In genomic region chr15:35545316-35545824, GRCh38 we compare ENCODE assay signal across 9 cellular contexts. TPM values are rescaled to one million over a fixed set of nuclear protein-coding genes. Genes with fewer than 3 reads are reported as not detected.
A peak's percentile ranks its signal among the peaks of the same experiment; 100 is the strongest.
DNase-seq lines count a peak whose midpoint lies in the region; ATAC-seq, FAIRE-seq and TF ChIP-seq lines count a peak whose summit lies in the region.
"Had no signal": no experiment of that assay in that cellular context is flagged by ENCODE, and none has a peak within 500 bp of the region (broad histone marks: within the 10 kb centered on the region; RNA-seq: fewer than 3 reads in every experiment).

No MANE protein-coding gene starts in this region.

- WGBS in HUES64, result 63% methylated on average over 14 of the region's 15 CpGs

- no peaks in the 10 kb centered on the region for H3K9me1 ChIP-seq in endothelial cell of umbilical vein (replicated peaks; ENCODE audit: control insufficient read depth, extremely low read depth, insufficient read depth, low read length)

- ATAC-seq in GM21528 (IDR thresholded peaks at IDR 0.05; ENCODE audit: low FRiP score, unreplicated experiment) (peak; percentile 24), mucosa of descending colon (peak; percentile 56)

- FAIRE-seq in endothelial cell of umbilical vein (lab: Jason Lieb, UNC), result peak; percentile 18
- FAIRE-seq: frontal cortex had no signal

- H3K9ac ChIP-seq in HUES64 (ENCODE audit: low read depth, low read length) (peak overlapping the region; percentile 98), endothelial cell of umbilical vein (replicated peaks; ENCODE audit: extremely low read depth, insufficient read depth, low read length) (peak overlapping the region; percentile 99)

- CTCF ChIA-PET in endothelial cell of umbilical vein (lab: Charles Lee), result interaction anchor here (1.1 to 1.6 kb wide), 3 partner anchors 21 to 256 kb away, joined by 4 to 7 read pairs (median 7); no protein-coding TSS in a partner anchor

- H3K27me3 ChIP-seq in HUES64 (ENCODE audit: insufficient read depth, low read length), result no peaks in the 10 kb centered on the region
- H3K27me3 ChIP-seq in endothelial cell of umbilical vein (ENCODE audit: control insufficient read depth in 2 of 2, insufficient read depth in 2 of 2, low read length in 2 of 2), result no peaks in the 10 kb centered on the region

- peak overlapping the region; percentile 81 for H3K4me3 ChIP-seq in HUES64 (ENCODE audit: low read length)
- peak overlapping the region; percentile 13 to 60 (median 40) for H3K4me3 ChIP-seq in endothelial cell of umbilical vein (replicated peaks in 1 of 3; ENCODE audit: insufficient read depth in 1 of 3, low read depth in 1 of 3, low read length in 3 of 3)
- H3K4me3 ChIP-seq in mucosa of descending colon, result peak overlapping the region; percentile 64

- H2AFZ ChIP-seq in endothelial cell of umbilical vein (ENCODE audit: low read depth, low read length), result peak overlapping the region; percentile 94

- POLR2A ChIA-PET in endothelial cell of umbilical vein (lab: Charles Lee), result interaction anchor here (0.9 kb wide), 1 partner anchor 152 kb away, joined by 4 read pairs; no protein-coding TSS in a partner anchor

- H4K20me1 ChIP-seq in endothelial cell of umbilical vein (replicated peaks; ENCODE audit: control insufficient read depth, extremely low read depth, insufficient read depth, low read length), result no peaks in the 10 kb centered on the region

- no peaks in the 10 kb centered on the region for H3K79me2 ChIP-seq in endothelial cell of umbilical vein (ENCODE audit: control insufficient read depth, insufficient read depth, low read length)

- intact Hi-C loops in endothelial cell of umbilical vein (cut with micrococcal nuclease) (loop anchor here (1.0 to 2.0 kb wide), 3 partner anchors 23 to 152 kb away; no protein-coding TSS in a partner anchor), mucosa of descending colon (cut with DNase I, micrococcal nuclease) (no loop called here)

- BruUV-seq in endothelial cell of umbilical vein (replicated peaks; lab: Mats Ljungman, UMichigan), result TSS peak; percentile 73

- H3K9me3 ChIP-seq in HUES64 (ENCODE audit: insufficient read depth, low read depth, low read length) (no peaks in the 10 kb centered on the region), endothelial cell of umbilical vein (replicated peaks; ENCODE audit: control insufficient read depth, insufficient read depth, low read length) (no peaks in the 10 kb centered on the region), mucosa of descending colon (no peaks in the 10 kb centered on the region)

- DNase-seq in GDM1 (lab: John Stamatoyannopoulos, UW), result peak; percentile 43
- DNase-seq in UCSD-AML1 (lab: John Stamatoyannopoulos, UW; ENCODE audit: unreplicated experiment), result peak; percentile 62
- peak; percentile 77 for DNase-seq in endothelial cell of umbilical vein (ENCODE audit: low read depth, low spot score)
- DNase-seq in mucosa of descending colon, result peak; percentile 59 to 69 (median 63)
- DNase-seq in substantia nigra (lab: John Stamatoyannopoulos, UW), result peak in 18 of 49 donors; percentile 12 to 70 (median 28)
- DNase-seq in NCI-H187 treated with DMSO at 0.1 percent for 48 hours (lab: John Stamatoyannopoulos, UW), result no peak

- TF ChIP-seq POLR2A in endothelial cell of umbilical vein (IDR thresholded peaks at IDR 0.05; ENCODE audit: low read depth, low read length), result no peak

- H3K4me1 ChIP-seq in HUES64 (ENCODE audit: insufficient read depth, low read length), result peaks cover 46% of the 10 kb centered on the region
- H3K4me1 ChIP-seq in endothelial cell of umbilical vein (ENCODE audit: control insufficient read depth, extremely low read depth, insufficient read depth, low read length), result peaks cover 10% of the 10 kb centered on the region
- H3K4me1 ChIP-seq in mucosa of descending colon (ENCODE audit: low read depth), result peaks cover 8% of the 10 kb centered on the region

- dilution Hi-C loops in endothelial cell of umbilical vein (cut with MboI; ENCODE audit: extremely low pct_ligation_motif_present, low sequenced_read_pairs), result no loop called here

- H3K4me2 ChIP-seq in endothelial cell of umbilical vein (ENCODE audit: insufficient read depth, low read length), result peak overlapping the region; percentile 83

- H3K36me3 ChIP-seq in HUES64 (ENCODE audit: insufficient read depth, low read length), result peaks cover 6% of the 10 kb centered on the region; the same call in 1 of the 2 replicates
- H3K36me3 ChIP-seq in endothelial cell of umbilical vein (ENCODE audit: control insufficient read depth in 2 of 2, extremely low read depth in 1 of 2, insufficient read depth in 2 of 2, low read length in 2 of 2), result peaks cover 0 to 2% of the 10 kb centered on the region in 2 experiments
- H3K36me3 ChIP-seq in mucosa of descending colon (ENCODE audit: low read depth), result no peaks in the 10 kb centered on the region

- H3K27ac ChIP-seq in HUES64 (ENCODE audit: low read depth, low read length) (peak overlapping the region; percentile 99), endothelial cell of umbilical vein (ENCODE audit: insufficient read depth, low read depth, low read length) (peak overlapping the region; percentile 96), substantia nigra (ENCODE audit: low read depth, low read length, poor library complexity, severe bottlenecking) (peak overlapping the region; percentile 83)

- TF ChIP-seq CTCF in endothelial cell of umbilical vein (IDR thresholded peaks at IDR 0.05; ENCODE audit: extremely low read depth in 1 of 2, insufficient read depth in 1 of 2, low read depth in 1 of 2, low read length in 2 of 2) (peak in 1 of 2 donors; percentile 7), mucosa of descending colon (IDR thresholded peaks at IDR 0.05) (no peak)

TF ChIP-seq in endothelial cell of umbilical vein, 7 proteins besides CTCF, POLR2A, EP300 and RAD21:
- TF ChIP-seq POLR2AphosphoS5 (IDR thresholded peaks at IDR 0.05; ENCODE audit: insufficient read depth, low read depth, low read length) (no peak), FOS (IDR thresholded peaks at IDR 0.05; ENCODE audit: borderline replicate concordance, insufficient read depth, low read length) (no peak), MYC (IDR thresholded peaks at IDR 0.05; ENCODE audit: low read depth, low read length) (no peak), MAX (IDR thresholded peaks at IDR 0.05; ENCODE audit: insufficient read depth, insufficient read length) (no peak), JUN (IDR thresholded peaks at IDR 0.05; ENCODE audit: borderline replicate concordance, insufficient read depth, insufficient read length, low read depth) (no peak), EZH2 (IDR thresholded peaks at IDR 0.05; ENCODE audit: borderline replicate concordance, low read depth, low read length, severe bottlenecking) (no peak), GATA2 (IDR thresholded peaks at IDR 0.05; ENCODE audit: insufficient read depth, insufficient read length, low read depth, low read length) (no peak)

RNA-seq across cellular contexts. Expression of gene DPH6, which starts 0.6 kb away (rescaled TPM):
- 13.1 TPM for polyA plus RNA-seq in HUES64 (2013, experiment 1 of 2)
- 14.4 TPM for polyA plus RNA-seq in HUES64 (2013, experiment 2 of 2)
- 10.1 and 12.4 TPM in 2 replicates for total RNA-seq in endothelial cell of umbilical vein
- 4.6 and 6.0 TPM in 2 replicates for polyA plus RNA-seq in endothelial cell of umbilical vein
- polyA plus RNA-seq in endothelial cell of umbilical vein (2011; cell fraction: cytosol; rRNA removed), result 6.4 and 7.7 TPM in 2 replicates
- polyA plus RNA-seq in endothelial cell of umbilical vein (2011; cell fraction: nucleus; rRNA removed), result 12.3 and 16.5 TPM in 2 replicates
- 9.3 and 15.7 TPM in 2 replicates for polyA plus RNA-seq in endothelial cell of umbilical vein (2012)
- polyA minus RNA-seq in endothelial cell of umbilical vein, result 13.6 and 26.3 TPM in 2 replicates
- 7.9 TPM for polyA minus RNA-seq in endothelial cell of umbilical vein (2011; cell fraction: cytosol; rRNA and poly(A)+ RNA removed)
- 48.8 and 56.1 TPM in 2 replicates for polyA minus RNA-seq in endothelial cell of umbilical vein (2011; cell fraction: nucleus; rRNA and poly(A)+ RNA removed)
- total RNA-seq in mucosa of descending colon, result 10 to 100 TPM; 16.8 to 23.7 (median 21.2) TPM
